In genomic region chr3:123511084-123511483, GRCh38 we compare ENCODE assay signal across 20 cellular contexts.
DNase-seq lines count a peak whose midpoint lies in the region; ATAC-seq, FAIRE-seq and TF ChIP-seq lines count a peak whose summit lies in the region.
"Had no signal": no experiment of that assay in that cellular context is flagged by ENCODE, and none has a peak within 500 bp of the region (broad histone marks: within the 10 kb centered on the region; RNA-seq: fewer than 3 reads in every experiment).

No MANE protein-coding gene starts in this region.

- CTCF ChIA-PET in HepG2 (lab: Yijun Ruan, JAX; ENCODE audit: low intra/inter-chr PET ratio, low total read pairs) (no interaction called here), H1 (lab: Charles Lee; ENCODE audit: partially characterized antibody) (interaction anchor here (0.5 to 0.8 kb wide), 4 partner anchors 17 to 491 kb away, joined by 3 read pairs; no protein-coding TSS in a partner anchor)

- no peak overlapping the region for H2BK120ac ChIP-seq in H1 (replicated peaks; ENCODE audit: low read depth, low read length)

- H3K4ac ChIP-seq in H1 (replicated peaks; ENCODE audit: insufficient read length, low read depth, low read length), result no peak overlapping the region

- no peak overlapping the region for H4K91ac ChIP-seq in H1 (replicated peaks; ENCODE audit: insufficient read length, low read length)

- H4K8ac ChIP-seq in H1 (ENCODE audit: extremely low read depth, insufficient read depth, low read length), result no peak overlapping the region

- H3K27ac ChIP-seq in HepG2 (ENCODE audit: extremely low read length, insufficient read depth, low read length), result no peak overlapping the region
- H3K27ac ChIP-seq in right lobe of liver, result no peak overlapping the region
- no peak overlapping the region for H3K27ac ChIP-seq in H1 (ENCODE audit: low read depth, low read length)
- no peak overlapping the region for H3K27ac ChIP-seq in spleen
- H3K27ac ChIP-seq: 22Rv1; A549; BLaER1 treated with 17β-estradiol and CSF1 and Interleukin-3, amounts not matched to agents 10 nM and 100 nM; C4-2B had no signal

- TF ChIP-seq EP300 in HepG2 (IDR thresholded peaks at IDR 0.05; ENCODE audit: low read depth in 2 of 2, low read length in 2 of 2), result no peak
- no peak for TF ChIP-seq EP300 in HepG2 (CRISPR knock-in tag; IDR thresholded peaks at IDR 0.05; ENCODE audit: borderline replicate concordance)
- TF ChIP-seq EP300 in H1 (IDR thresholded peaks at IDR 0.05; ENCODE audit: borderline replicate concordance in 1 of 2, low read depth in 2 of 2, low read length in 2 of 2), result no peak

- ATAC-seq in HepG2, result no peak
- ATAC-seq in right lobe of liver, result no peak
- no peak for ATAC-seq in HG02798 (IDR thresholded peaks at IDR 0.05; ENCODE audit: poor library complexity, unreplicated experiment)
- ATAC-seq: A549; CD8-positive, alpha-beta T cell had no signal

- no TSS peak for BruUV-seq in HepG2 (replicated peaks; lab: Mats Ljungman, UMichigan)

- no peaks in the 10 kb centered on the region for H3K27me3 ChIP-seq in HepG2 (ENCODE audit: control insufficient read depth in 1 of 2, insufficient read depth in 2 of 2, low read length in 2 of 2)
- no peaks in the 10 kb centered on the region for H3K27me3 ChIP-seq in right lobe of liver
- no peaks in the 10 kb centered on the region for H3K27me3 ChIP-seq in H1 (replicated peaks in 1 of 4; ENCODE audit: control insufficient read depth in 3 of 4, extremely low read depth in 1 of 4, insufficient read depth in 3 of 4, low read length in 3 of 4)
- H3K27me3 ChIP-seq in spleen (replicated peaks in 1 of 7), result no peaks in the 10 kb centered on the region
- H3K27me3 ChIP-seq: BLaER1 treated with 17β-estradiol and CSF1 and Interleukin-3, amounts not matched to agents 10 nM and 100 nM had no signal

- H2BK15ac ChIP-seq in H1 (ENCODE audit: low read length), result no peak overlapping the region

- H2AFZ ChIP-seq in HepG2 (ENCODE audit: low read length), result no peak overlapping the region
- no peak overlapping the region for H2AFZ ChIP-seq in H1 (ENCODE audit: low read length)

- H3K4me2 ChIP-seq in HepG2 (ENCODE audit: low read depth, low read length), result no peak overlapping the region
- H3K4me2 ChIP-seq in H1 (ENCODE audit: insufficient read depth in 1 of 2, low read depth in 2 of 2, low read length in 2 of 2), result no peak overlapping the region
- H3K4me2 ChIP-seq: A549; BLaER1 treated with 17β-estradiol and CSF1 and Interleukin-3, amounts not matched to agents 10 nM and 100 nM had no signal

- no peak overlapping the region for H2BK12ac ChIP-seq in H1 (ENCODE audit: low read depth, low read length)

- H3K79me2 ChIP-seq in HepG2 (ENCODE audit: insufficient read depth, low read length) (peaks cover 4% of the 10 kb centered on the region), H1 (ENCODE audit: control insufficient read depth in 1 of 2, insufficient read depth in 2 of 2, low read length in 2 of 2) (no peaks in the 10 kb centered on the region)

- no peak overlapping the region for H3K18ac ChIP-seq in H1 (ENCODE audit: extremely low read depth, low read length)

- no peak overlapping the region for H3K14ac ChIP-seq in H1 (ENCODE audit: insufficient read length)

- H3K4me1 ChIP-seq in HepG2 (ENCODE audit: insufficient read depth, low read length) (no peaks in the 10 kb centered on the region), right lobe of liver (peaks cover 0 to 11% (median 3%) of the 10 kb centered on the region in 4 donors), H1 (replicated peaks in 1 of 4; ENCODE audit: control insufficient read depth in 3 of 4, insufficient read depth in 4 of 4, low read length in 3 of 4) (no peaks in the 10 kb centered on the region; a peak in 1 of 7 replicates), spleen (no peaks in the 10 kb centered on the region)
- H3K4me1 ChIP-seq: A549; BLaER1 treated with 17β-estradiol and CSF1 and Interleukin-3, amounts not matched to agents 10 nM and 100 nM; Caco-2 had no signal

- POLR2A ChIA-PET in HepG2 (lab: Yijun Ruan, JAX), result no interaction called here
- POLR2A ChIA-PET in H1 (lab: Charles Lee; ENCODE audit: partially characterized antibody), result no interaction called here

- peaks cover 1% of the 10 kb centered on the region; the same call in 1 of the 2 replicates for H3K23me2 ChIP-seq in H1 (ENCODE audit: low read depth, low read length)

- no peaks in the 10 kb centered on the region for H3K79me1 ChIP-seq in H1 (ENCODE audit: low read depth, low read length)

- H4K5ac ChIP-seq in H1 (ENCODE audit: insufficient read length, low read depth, low read length), result no peak overlapping the region

- H3K36me3 ChIP-seq in HepG2 (replicated peaks in 1 of 2; ENCODE audit: control insufficient read depth in 1 of 2, insufficient read depth in 2 of 2, low read length in 2 of 2) (peaks cover 2 to 37% of the 10 kb centered on the region in 2 experiments), right lobe of liver (no peaks in the 10 kb centered on the region), H1 (ENCODE audit: control insufficient read depth in 2 of 4, insufficient read depth in 4 of 4, low read length in 3 of 4) (no peaks in the 10 kb centered on the region), spleen (peaks cover 0 to 46% (median 2%) of the 10 kb centered on the region in 6 donors)

- TF ChIP-seq RAD21 in HepG2 (CRISPR knock-in tag; IDR thresholded peaks at IDR 0.05) (no peak), H1 (IDR thresholded peaks at IDR 0.05 in 1 of 2, conservative IDR thresholded peaks at IDR 0.05 in 1 of 2; ENCODE audit: low read depth in 2 of 2, low read length in 2 of 2) (no peak)

- no peak overlapping the region for H3K23ac ChIP-seq in H1 (ENCODE audit: insufficient read length)

- H4K20me1 ChIP-seq in HepG2 (ENCODE audit: insufficient read depth, low read length) (no peaks in the 10 kb centered on the region), H1 (replicated peaks in 1 of 2; ENCODE audit: control insufficient read depth in 1 of 2, insufficient read depth in 2 of 2, low read length in 2 of 2) (peaks cover 0 to 6% of the 10 kb centered on the region in 2 experiments)
- H4K20me1 ChIP-seq: BLaER1 treated with 17β-estradiol and CSF1 and Interleukin-3, amounts not matched to agents 10 nM and 100 nM had no signal

- DNase-seq in HepG2 (ENCODE audit: low spot score) (no peak), right lobe of liver (no peak), H1 (ENCODE audit: low read depth in 1 of 2, low spot score in 2 of 2) (no peak), spleen (no peak)
- DNase-seq: AML-193; Caco-2; Calu3; CD4-positive, alpha-beta T cell; CD8-positive, alpha-beta T cell; DMS79 treated with DMSO at 0.1 percent for 48 hours; GF-D8 had no signal

- FAIRE-seq in HepG2 (lab: Jason Lieb, UNC), result no peak
- no peak for FAIRE-seq in H1 (lab: Jason Lieb, UNC)
- FAIRE-seq: A549, D721Med, G401.6, GM12891, GM18507 had no signal

- intact Hi-C loops in HepG2 (cut with micrococcal nuclease; ENCODE audit: unreplicated experiment) (no loop called here), right lobe of liver (cut with DNase I) (no loop called here), spleen (cut with DNase I; ENCODE audit: low total_unique reads) (no loop called here)

- no peak overlapping the region for H3K4me3 ChIP-seq in HepG2 (replicated peaks in 1 of 3; ENCODE audit: insufficient read depth in 1 of 3, low read depth in 2 of 3, low read length in 3 of 3)
- no peak overlapping the region for H3K4me3 ChIP-seq in right lobe of liver
- no peak overlapping the region for H3K4me3 ChIP-seq in H1 (ENCODE audit: extremely low read depth in 1 of 4, insufficient read depth in 2 of 4, low read depth in 3 of 4, low read length in 4 of 4)
- H3K4me3 ChIP-seq in spleen, result no peak overlapping the region
- H3K4me3 ChIP-seq: A549; BLaER1 treated with 17β-estradiol and CSF1 and Interleukin-3, amounts not matched to agents 10 nM and 100 nM had no signal

- no peak overlapping the region for H2AK5ac ChIP-seq in H1 (ENCODE audit: low read depth, low read length)

- no peak overlapping the region for H3K56ac ChIP-seq in H1 (replicated peaks; ENCODE audit: insufficient read length, low read depth, low read length)

- H2BK20ac ChIP-seq in H1 (ENCODE audit: low read length), result no peak overlapping the region

- in situ Hi-C loops in HepG2 (cut with HindIII; ENCODE audit: extremely low pct_ligation_motif_present, low pct_unique_long_range_greater_than_20kb), result no loop called here

- TF ChIP-seq CTCF in HepG2 (CRISPR knock-in tag; IDR thresholded peaks at IDR 0.05) (no peak), right lobe of liver (IDR thresholded peaks at IDR 0.05) (no peak), H1 (IDR thresholded peaks at IDR 0.05; ENCODE audit: control extremely low read depth in 1 of 3, insufficient read depth in 1 of 3, low read depth in 1 of 3, low read length in 3 of 3) (no peak), spleen (IDR thresholded peaks at IDR 0.05 in 8 of 11, conservative IDR thresholded peaks at IDR 0.05 in 3 of 11) (no peak)

- no peak overlapping the region for H2BK5ac ChIP-seq in H1 (ENCODE audit: low read depth, low read length)

- H3K9ac ChIP-seq in HepG2 (ENCODE audit: insufficient read depth, low read depth, low read length) (no peak overlapping the region), H1 (replicated peaks in 1 of 4; ENCODE audit: extremely low read depth in 1 of 4, low read depth in 3 of 4, low read length in 3 of 4) (no peak overlapping the region)
- H3K9ac ChIP-seq: BLaER1 treated with 17β-estradiol and CSF1 and Interleukin-3, amounts not matched to agents 10 nM and 100 nM had no signal

- no peak for TF ChIP-seq POLR2A in HepG2 (IDR thresholded peaks at IDR 0.05; ENCODE audit: insufficient read depth in 1 of 2, low read depth in 2 of 2, low read length in 2 of 2)
- TF ChIP-seq POLR2A in right lobe of liver (IDR thresholded peaks at IDR 0.05), result no peak
- no peak for TF ChIP-seq POLR2A in H1 (IDR thresholded peaks at IDR 0.05; ENCODE audit: control extremely low read depth in 1 of 2, low read depth in 2 of 2, low read length in 2 of 2)
- TF ChIP-seq POLR2A in spleen (IDR thresholded peaks at IDR 0.05), result no peak

- no peaks in the 10 kb centered on the region for H3K9me3 ChIP-seq in HepG2 (ENCODE audit: low read length)
- no peaks in the 10 kb centered on the region for H3K9me3 ChIP-seq in right lobe of liver
- no peaks in the 10 kb centered on the region for H3K9me3 ChIP-seq in H1 (ENCODE audit: insufficient read depth in 2 of 2, low read depth in 1 of 2, low read length in 1 of 2)
- no peaks in the 10 kb centered on the region for H3K9me3 ChIP-seq in spleen
- H3K9me3 ChIP-seq: A549; BLaER1 treated with 17β-estradiol and CSF1 and Interleukin-3, amounts not matched to agents 10 nM and 100 nM; Caco-2 had no signal

TF ChIP-seq in HepG2, 621 proteins besides CTCF, POLR2A, EP300 and RAD21 (continues in another document):
- no peak for TF ChIP-seq ZNF83 (CRISPR knock-in tag; IDR thresholded peaks at IDR 0.05; ENCODE audit: borderline replicate concordance)
- no peak for TF ChIP-seq ZNF350 (CRISPR knock-in tag; IDR thresholded peaks at IDR 0.05; ENCODE audit: borderline replicate concordance, low read depth)
- TF ChIP-seq ZFP62 (CRISPR knock-in tag; IDR thresholded peaks at IDR 0.05), result no peak

Comparison
In these comparisons a context has a peak if more than half of its experiments do, and no peak if none do; other contexts are left out.
1. Of the 41 proteins assayed by ChIP-seq in both HepG2 and H1: peak only in HepG2: none; only in H1: KDM1A; in both: none; in neither: 40.